Comparison of ENCODE assay signal across 15 cellular contexts in the genomic region with DNA sequence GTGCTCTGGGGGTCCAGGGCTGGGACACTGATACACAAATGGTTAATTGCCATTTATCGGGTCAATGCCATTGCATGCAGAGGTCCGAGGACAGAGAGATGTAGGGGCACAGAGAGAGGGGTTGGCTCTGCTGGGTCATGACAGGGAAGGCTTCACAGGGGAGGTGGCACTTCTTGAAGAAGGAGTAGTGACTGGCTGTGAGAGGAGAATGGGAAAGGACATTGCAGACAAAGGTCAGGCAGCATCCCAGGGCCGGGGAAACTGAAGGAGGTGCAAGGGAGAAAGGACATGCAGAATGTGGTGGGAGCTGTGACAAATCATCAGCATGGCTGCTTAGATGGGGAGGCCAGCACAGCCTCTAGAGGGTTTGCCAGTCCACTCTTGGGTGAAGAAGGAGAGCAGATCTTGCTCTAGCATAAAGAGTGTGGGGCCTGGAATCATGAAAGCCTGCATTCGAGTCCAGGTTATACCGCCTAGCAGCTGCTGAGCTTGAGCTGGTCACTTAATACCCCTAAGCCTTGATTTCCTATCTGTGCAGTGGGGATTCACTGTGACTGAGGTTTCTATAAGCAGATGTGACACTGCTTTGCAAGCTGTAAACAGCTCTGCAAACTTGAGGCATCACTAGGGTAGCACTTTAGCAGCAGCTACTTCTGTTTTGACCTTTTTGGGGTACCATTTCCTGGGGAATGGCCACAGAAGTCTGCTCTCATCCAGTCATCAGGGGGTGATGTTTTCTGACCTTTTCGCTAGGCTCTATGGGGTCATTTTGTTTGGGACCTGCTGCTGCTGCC. TPM values are rescaled to one million over a fixed set of nuclear protein-coding genes. Genes with fewer than 3 reads are reported as not detected.
DNase-seq lines count a peak whose midpoint lies in the region; ATAC-seq, FAIRE-seq and TF ChIP-seq lines count a peak whose summit lies in the region.
"Had no signal": no experiment of that assay in that cellular context is flagged by ENCODE, and none has a peak within 500 bp of the region (broad histone marks: within the 10 kb centered on the region; RNA-seq: fewer than 3 reads in every experiment).

No MANE protein-coding gene starts in this region.

- H3K36me3 ChIP-seq in HepG2 (replicated peaks in 1 of 2; ENCODE audit: control insufficient read depth in 1 of 2, insufficient read depth in 2 of 2, low read length in 2 of 2) (no peaks in the 10 kb centered on the region), right lobe of liver (no peaks in the 10 kb centered on the region), adrenal gland (replicated peaks in 1 of 2) (no peaks in the 10 kb centered on the region), aorta (ENCODE audit: control insufficient read depth in 1 of 2, insufficient read depth in 2 of 2, low read length in 1 of 2) (no peaks in the 10 kb centered on the region)

- H3K4me3 ChIP-seq in HepG2 (replicated peaks in 1 of 3; ENCODE audit: insufficient read depth in 1 of 3, low read depth in 2 of 3, low read length in 3 of 3) (no peak overlapping the region), right lobe of liver (no peak overlapping the region), adrenal gland (no peak overlapping the region), aorta (ENCODE audit: low read length in 2 of 2) (no peak overlapping the region)

- peak overlapping the region; percentile 72; the same call in 1 of the 2 replicates for H3K4me2 ChIP-seq in HepG2 (ENCODE audit: low read depth, low read length)
- H3K4me2 ChIP-seq: KMS-11 had no signal

- no peak overlapping the region for H2AFZ ChIP-seq in HepG2 (ENCODE audit: low read length)

- H3K27ac Mint-ChIP-seq in osteocyte (ENCODE audit: unreplicated experiment): peak overlapping the region; percentile 73

- no peak for ATAC-seq in HepG2
- ATAC-seq in right lobe of liver: no peak
- no peak for ATAC-seq in aorta (ENCODE audit: low FRiP score)
- ATAC-seq in HG02588 (IDR thresholded peaks at IDR 0.05; ENCODE audit: unreplicated experiment): no peak

- no peak for FAIRE-seq in HepG2 (lab: Jason Lieb, UNC)
- FAIRE-seq: keratinocyte had no signal

- peak overlapping the region; percentile 67 for H3K27ac ChIP-seq in HepG2 (ENCODE audit: extremely low read length, insufficient read depth, low read length)
- no peak overlapping the region for H3K27ac ChIP-seq in right lobe of liver
- H3K27ac ChIP-seq in adrenal gland: peak overlapping the region in 3 of 5 donors; percentile 60 to 88 (median 77)
- peak overlapping the region; percentile 1 to 76 for H3K27ac ChIP-seq in aorta (ENCODE audit: low read depth in 1 of 2, low read length in 2 of 2)
- H3K27ac ChIP-seq: KMS-11 had no signal

- TF ChIP-seq POLR2A in HepG2 (IDR thresholded peaks at IDR 0.05; ENCODE audit: insufficient read depth in 1 of 2, low read depth in 2 of 2, low read length in 2 of 2) (no peak), right lobe of liver (IDR thresholded peaks at IDR 0.05) (no peak), adrenal gland (IDR thresholded peaks at IDR 0.05) (no peak)

- no peaks in the 10 kb centered on the region for H3K27me3 Mint-ChIP-seq in osteocyte (ENCODE audit: unreplicated experiment)

- 73% methylated on average over 6 of the region's 6 CpGs for WGBS in HepG2 (ENCODE audit: low lambda C conversion rate)
- 84% methylated on average over 5 of the region's 6 CpGs for WGBS in right lobe of liver (ENCODE audit: insufficient coverage, low coverage, low lambda C conversion rate, missing lambda C conversion rate)
- WGBS in adrenal gland, 4 donors: 75 to 80% (median 77%) methylated on average over 5 to 6 of the region's 6 CpGs
- WGBS in aorta, 2 donors: 90 to 92% methylated on average over 6 of the region's 6 CpGs

- TF ChIP-seq CTCF in HepG2 (CRISPR knock-in tag; IDR thresholded peaks at IDR 0.05) (no peak), right lobe of liver (IDR thresholded peaks at IDR 0.05) (no peak), adrenal gland (IDR thresholded peaks at IDR 0.05) (no peak), osteocyte (IDR thresholded peaks at IDR 0.05) (no peak)

- H3K4me1 ChIP-seq in HepG2 (ENCODE audit: insufficient read depth, low read length) (peaks cover 55% of the 10 kb centered on the region), right lobe of liver (peaks cover 0 to 37% (median 4%) of the 10 kb centered on the region in 4 donors), adrenal gland (replicated peaks in 1 of 2) (peaks cover 30 to 55% of the 10 kb centered on the region in 2 donors), aorta (ENCODE audit: control insufficient read depth in 1 of 2, insufficient read depth in 2 of 2, low read length in 2 of 2) (peaks cover 0 to 7% of the 10 kb centered on the region in 2 donors)

- no peak for TF ChIP-seq RAD21 in HepG2 (CRISPR knock-in tag; IDR thresholded peaks at IDR 0.05)

- TF ChIP-seq EP300 in HepG2 (IDR thresholded peaks at IDR 0.05; ENCODE audit: low read depth in 2 of 2, low read length in 2 of 2) (no peak), HepG2 (CRISPR knock-in tag; IDR thresholded peaks at IDR 0.05; ENCODE audit: borderline replicate concordance) (no peak)

- in situ Hi-C loops in HepG2 (cut with HindIII; ENCODE audit: extremely low pct_ligation_motif_present, low pct_unique_long_range_greater_than_20kb): no loop called here

- H3K4me1 Mint-ChIP-seq in osteocyte (ENCODE audit: unreplicated experiment): peaks cover 53% of the 10 kb centered on the region

- DNase-seq in HepG2 (ENCODE audit: low spot score) (no peak), right lobe of liver (no peak), adrenal gland (no peak), osteocyte (ENCODE audit: extremely low spot score, unreplicated experiment) (peak; percentile 73), aorta (no peak), nucleus accumbens (lab: John Stamatoyannopoulos, UW) (no peak), COLO668 (lab: John Stamatoyannopoulos, UW; ENCODE audit: unreplicated experiment) (no peak)
- DNase-seq: activated CD4-positive, CD25-positive, alpha-beta regulatory T cell; activated naive CD4-positive, alpha-beta T cell; DND-41; NCI-H2029 had no signal

- no peaks in the 10 kb centered on the region for H3K36me3 Mint-ChIP-seq in osteocyte (ENCODE audit: unreplicated experiment)

- no peaks in the 10 kb centered on the region for H4K20me1 ChIP-seq in HepG2 (ENCODE audit: insufficient read depth, low read length)

- CTCF ChIA-PET in HepG2 (lab: Yijun Ruan, JAX; ENCODE audit: low intra/inter-chr PET ratio, low total read pairs): no interaction called here

- no TSS peak for BruUV-seq in HepG2 (replicated peaks; lab: Mats Ljungman, UMichigan)

- POLR2A ChIA-PET in HepG2 (lab: Yijun Ruan, JAX): interaction anchor here (1.0 to 1.6 kb wide), 2 partner anchors 162 to 274 kb away, joined by 4 to 5 read pairs; partner anchors contain the start of genes AHCYL1 and GNAI3

- H3K79me2 ChIP-seq in HepG2 (ENCODE audit: insufficient read depth, low read length): no peaks in the 10 kb centered on the region

- peak overlapping the region; percentile 61; the same call in 1 of the 2 replicates for H3K9ac ChIP-seq in HepG2 (ENCODE audit: insufficient read depth, low read depth, low read length)
- H3K9ac ChIP-seq: KMS-11 had no signal

- no peak overlapping the region for H3K4me3 Mint-ChIP-seq in osteocyte (ENCODE audit: unreplicated experiment)

- H3K27me3 ChIP-seq in HepG2 (ENCODE audit: control insufficient read depth in 1 of 2, insufficient read depth in 2 of 2, low read length in 2 of 2): no peaks in the 10 kb centered on the region; a peak in 1 of 5 replicates
- H3K27me3 ChIP-seq in right lobe of liver: no peaks in the 10 kb centered on the region
- no peaks in the 10 kb centered on the region for H3K27me3 ChIP-seq in adrenal gland
- H3K27me3 ChIP-seq in aorta (ENCODE audit: control insufficient read depth in 1 of 2, insufficient read depth in 2 of 2, low read length in 1 of 2): no peaks in the 10 kb centered on the region

- intact Hi-C loops in HepG2 (cut with micrococcal nuclease; ENCODE audit: unreplicated experiment): loop anchor here (2.0 kb wide), 1 partner anchor 26 kb away; no protein-coding TSS in a partner anchor
- intact Hi-C loops in right lobe of liver (cut with DNase I): no loop called here
- intact Hi-C loops in adrenal gland (cut with DNase I): no loop called here
- intact Hi-C loops in aorta (cut with DNase I): loop anchor here (5.0 kb wide), 4 partner anchors 36 to 89 kb away; partner anchors contain the start of gene CSF1 (in 1 of the 2)

- H3K9me3 ChIP-seq in HepG2 (ENCODE audit: low read length) (no peaks in the 10 kb centered on the region), right lobe of liver (no peaks in the 10 kb centered on the region), adrenal gland (replicated peaks in 1 of 3) (no peaks in the 10 kb centered on the region), aorta (ENCODE audit: control insufficient read depth, low read length) (no peaks in the 10 kb centered on the region)

- no peaks in the 10 kb centered on the region for H3K9me3 Mint-ChIP-seq in osteocyte (ENCODE audit: unreplicated experiment)

RNA-seq across cellular contexts. Expression of gene EPS8L3, which starts 59.2 kb away (rescaled TPM):
- 7.6 and 18.2 TPM in 2 replicates for total RNA-seq in HepG2 (2016; rRNA removed; fragmentation: Illumina TruSeq; extraction: Trizol)
- 3.1 and 3.5 TPM in 2 replicates for total RNA-seq in HepG2 (2016; cell fraction: cytosol; rRNA removed; fragmentation: Illumina TruSeq; extraction: Trizol; ENCODE audit: low read depth)
- total RNA-seq in HepG2 (2016; cell fraction: insoluble cytoplasmic fraction; rRNA removed; fragmentation: Illumina TruSeq; extraction: Trizol): 6.3 and 18.1 TPM in 2 replicates
- 4.6 and 5.1 TPM in 2 replicates for total RNA-seq in HepG2 (2016; cell fraction: membrane; rRNA removed; fragmentation: Illumina TruSeq; extraction: Trizol)
- 21.5 and 27.6 TPM in 2 replicates for total RNA-seq in HepG2 (2016; cell fraction: nucleus; rRNA removed; fragmentation: Illumina TruSeq; extraction: Trizol)
- polyA plus RNA-seq in HepG2 (2011; rRNA removed): 106 and 127 TPM in 2 replicates
- polyA plus RNA-seq in HepG2 (2011; cell fraction: cytosol; rRNA removed): 24.6 and 30.4 TPM in 2 replicates
- polyA plus RNA-seq in HepG2 (2011; cell fraction: nucleus; rRNA removed): 854 and 1,047 TPM in 2 replicates
- polyA plus RNA-seq in HepG2 (2012): 79.1 and 95.8 TPM in 2 replicates
- 3.0 and 3.7 TPM in 2 replicates for polyA plus RNA-seq in HepG2 (2016; cell fraction: cytosol; fragmentation: Illumina TruSeq; extraction: Trizol; ENCODE audit: low read depth)
- 11.9 and 13.8 TPM in 2 replicates for polyA plus RNA-seq in HepG2 (2016; cell fraction: insoluble cytoplasmic fraction; fragmentation: Illumina TruSeq; extraction: Trizol; ENCODE audit: low read depth)
- polyA plus RNA-seq in HepG2 (2016; cell fraction: membrane; fragmentation: Illumina TruSeq; extraction: Trizol; ENCODE audit: low read depth): 4.6 and 5.0 TPM in 2 replicates
- 139 and 140 TPM in 2 replicates for polyA plus RNA-seq in HepG2 (2016; cell fraction: nucleus; fragmentation: Illumina TruSeq; extraction: Trizol; ENCODE audit: insufficient read depth, low read depth)
- polyA minus RNA-seq in HepG2 (2011; rRNA and poly(A)+ RNA removed; ENCODE audit: low replicate concordance): 2.2 and 43.5 TPM in 2 replicates
- polyA minus RNA-seq in HepG2 (2011; cell fraction: cytosol; rRNA and poly(A)+ RNA removed): 15.7 and 17.0 TPM in 2 replicates
- 107 and 127 TPM in 2 replicates for polyA minus RNA-seq in HepG2 (2011; cell fraction: nucleus; rRNA and poly(A)+ RNA removed)
- 1 to 10 TPM in 3 of 6 experiments, not detected in 3; 3.2 to 4.7 (median 3.3) TPM for total RNA-seq in right lobe of liver
- under 1 TPM in 1 of 8 donors, not detected in 7; 0.32 TPM for total RNA-seq in adrenal gland
- polyA plus RNA-seq in adrenal gland: under 1 TPM in 1 of 3 donors, not detected in 2; 0.08 TPM
- total RNA-seq in osteocyte: not detected in 2 replicates
- not detected for total RNA-seq in aorta
- polyA plus RNA-seq in aorta: 10 to 100 TPM in 1 of 2 donors, under 1 TPM in 1; 0.46 to 36.7 TPM
- total RNA-seq: fibroblast of villous mesenchyme had no signal
- polyA plus RNA-seq: keratinocyte had no signal

Comparison
In these comparisons a context has a peak if more than half of its experiments do, and no peak if none do; other contexts are left out.
1. H3K27ac ChIP-seq: peak in HepG2 (single experiment), adrenal gland (3 of 5) and aorta (2 of 2); none in right lobe of liver (0 of 3).
2. intact Hi-C loops: an anchor here in HepG2 (2.0 kb wide) and aorta (5.0 kb wide); none called in right lobe of liver and adrenal gland.